13 cellular contexts compared by ENCODE assay signal in the genomic region with DNA sequence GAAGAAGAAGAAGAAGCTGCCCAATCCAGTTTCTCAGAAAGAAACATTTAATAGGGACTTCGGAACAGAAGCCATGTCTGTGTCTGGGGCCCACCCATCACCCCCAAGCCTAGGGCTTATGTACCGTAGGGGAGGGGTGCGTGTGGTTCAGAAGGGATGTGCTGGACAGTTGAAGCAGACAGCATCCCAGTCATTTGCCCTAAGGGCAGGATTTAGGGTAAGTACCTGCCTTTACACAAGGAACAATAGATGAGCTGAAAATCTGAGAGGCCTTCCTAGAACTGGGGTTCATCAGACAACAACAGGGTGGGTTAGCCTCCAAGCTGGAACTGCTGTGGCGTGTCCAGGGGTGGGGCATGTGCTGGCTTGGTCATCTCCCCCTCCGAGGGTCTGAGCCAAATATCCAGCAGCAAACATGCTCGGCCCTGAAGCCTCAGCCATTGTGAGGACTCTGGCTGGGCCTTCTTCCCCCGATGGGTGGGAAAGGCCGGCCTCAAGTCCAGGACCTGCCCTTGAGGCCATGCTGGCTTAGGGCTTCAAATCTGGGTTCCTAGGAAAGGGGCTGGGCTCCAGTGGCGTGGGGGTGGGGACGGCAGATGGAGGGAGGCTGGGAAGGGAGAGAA. TPM values are rescaled to one million over a fixed set of nuclear protein-coding genes. Genes with fewer than 3 reads are reported as not detected.
A peak's percentile ranks its signal among the peaks of the same experiment; 100 is the strongest.
DNase-seq lines count a peak whose midpoint lies in the region; ATAC-seq and TF ChIP-seq lines count a peak whose summit lies in the region.
"Had no signal": no experiment of that assay in that cellular context is flagged by ENCODE, and none has a peak within 500 bp of the region (broad histone marks: within the 10 kb centered on the region; RNA-seq: fewer than 3 reads in every experiment).

No MANE protein-coding gene starts in this region.

- no peaks in the 10 kb centered on the region for H3K79me1 ChIP-seq in H9 (ENCODE audit: insufficient read depth, low read depth, low read length, poor library complexity, severe bottlenecking)

- DNase-seq in H9 (no peak), NT2/D1 (ENCODE audit: low read depth, low spot score) (no peak), smooth muscle cell (lab: John Stamatoyannopoulos, UW; ENCODE audit: unreplicated experiment) (no peak), NCI-H2196 (lab: John Stamatoyannopoulos, UW; ENCODE audit: unreplicated experiment) (no peak)
- DNase-seq in central memory CD8-positive, alpha-beta T cell (ENCODE audit: low spot score in 2 of 2) = no peak
- DNase-seq in stimulated activated CD4-positive, alpha-beta T cell treated with anti-CD3 and anti-CD28 coated beads, Interleukin-4, amount 100 ng/mL, for 4 hours = no peak
- DNase-seq: CD8-positive, alpha-beta memory T cell; NCI-H1105 treated with DMSO at 0.1 percent for 48 hours; NCI-H187 treated with DMSO at 0.1 percent for 48 hours; NCI-H446 treated with DMSO at 0.1 percent for 48 hours; NCI-H774; RPMI8226 had no signal

- peaks cover 44% of the 10 kb centered on the region for H3K36me3 ChIP-seq in NT2/D1 (ENCODE audit: insufficient read depth, insufficient read length, low read length)
- no peaks in the 10 kb centered on the region for H3K36me3 ChIP-seq in smooth muscle cell (ENCODE audit: low read depth)

- no peaks in the 10 kb centered on the region for H3K79me2 ChIP-seq in H9 (ENCODE audit: insufficient read depth, low read length)
- no peaks in the 10 kb centered on the region for H3K79me2 ChIP-seq in smooth muscle cell (ENCODE audit: low read depth)

- TF ChIP-seq CTCF in H9 (conservative IDR thresholded peaks at IDR 0.05) (no peak), smooth muscle cell (IDR thresholded peaks at IDR 0.05; ENCODE audit: borderline replicate concordance, insufficient read depth, poor library complexity, severe bottlenecking) (no peak)

- peak overlapping the region; percentile 41; the same call in 1 of the 2 replicates for H3K14ac ChIP-seq in H9 (ENCODE audit: insufficient read depth, low read length)

- H3K4me1 Mint-ChIP-seq in H9 = peaks cover 16 to 20% of the 10 kb centered on the region in 2 experiments
- no peaks in the 10 kb centered on the region for H3K4me1 Mint-ChIP-seq in central memory CD8-positive, alpha-beta T cell
- H3K4me1 Mint-ChIP-seq: CD8-positive, alpha-beta memory T cell had no signal

- H4K91ac ChIP-seq in H9 (ENCODE audit: insufficient read length, low read depth, low read length) = no peak overlapping the region

- no CpG with 5 or more reads among the region's 10 CpGs for WGBS in H9 (ENCODE audit: extremely low coverage, insufficient read length, low lambda C conversion rate)
- WGBS in smooth muscle cell (ENCODE audit: low lambda C conversion rate) = 86% methylated on average over 10 of the region's 10 CpGs

- H3K23ac ChIP-seq in H9 (ENCODE audit: insufficient read length, low read depth, low read length) = no peak overlapping the region

- H3K23me2 ChIP-seq in H9 (ENCODE audit: insufficient read length, low read depth, low read length, poor library complexity, severe bottlenecking) = no peaks in the 10 kb centered on the region

- H3K4me2 ChIP-seq in H9 (ENCODE audit: insufficient read depth, insufficient read length, low read length) (no peak overlapping the region), smooth muscle cell (no peak overlapping the region)

- no peak overlapping the region for H2BK5ac ChIP-seq in H9 (ENCODE audit: insufficient read length, low read length)

- H3K9me3 ChIP-seq in H9 (ENCODE audit: control insufficient read depth, low read depth, low read length) (no peaks in the 10 kb centered on the region), NT2/D1 (ENCODE audit: insufficient read depth, low read length) (no peaks in the 10 kb centered on the region), smooth muscle cell (replicated peaks; ENCODE audit: low read depth) (no peaks in the 10 kb centered on the region)

- no peak overlapping the region for H2BK15ac ChIP-seq in H9 (ENCODE audit: low read depth, low read length)

- no peak overlapping the region for H4K8ac ChIP-seq in H9 (replicated peaks; ENCODE audit: insufficient read length, low read depth, low read length)

- no peak overlapping the region for H3T11ph ChIP-seq in H9 (ENCODE audit: low read length)

- no peak overlapping the region for H3K9ac ChIP-seq in H9 (ENCODE audit: extremely low read depth, insufficient read length, low read length)
- H3K9ac ChIP-seq in NT2/D1 (ENCODE audit: insufficient read length, low read depth) = peak overlapping the region; percentile 12
- no peak overlapping the region for H3K9ac ChIP-seq in smooth muscle cell (ENCODE audit: low read depth)

- no peak overlapping the region for H2AK5ac ChIP-seq in H9 (ENCODE audit: insufficient read length, low read length)

- no peak overlapping the region for H2BK20ac ChIP-seq in H9 (ENCODE audit: low read depth, low read length, poor library complexity, severe bottlenecking)

- H3K27ac Mint-ChIP-seq in H9 = 0 out of 7 replicates have a peak overlapping the region, but pooled peaks of 1 of the 3 experiments have one; percentile 48
- H3K27ac Mint-ChIP-seq in central memory CD8-positive, alpha-beta T cell (ENCODE audit: low read depth) = peak overlapping the region; percentile 57

- H3K27me3 Mint-ChIP-seq in H9 (ENCODE audit: low read depth) = no peaks in the 10 kb centered on the region
- no peaks in the 10 kb centered on the region for H3K27me3 Mint-ChIP-seq in central memory CD8-positive, alpha-beta T cell
- H3K27me3 Mint-ChIP-seq: CD8-positive, alpha-beta memory T cell had no signal

- no peak overlapping the region for H3K27ac ChIP-seq in H9 (ENCODE audit: insufficient read length, low read depth, low read length)
- H3K27ac ChIP-seq in smooth muscle cell (ENCODE audit: low read depth) = peak overlapping the region; percentile 44

- no peak overlapping the region for H2BK12ac ChIP-seq in H9 (ENCODE audit: insufficient read length, low read depth, low read length)

- no peaks in the 10 kb centered on the region for H3K27me3 ChIP-seq in H9 (ENCODE audit: insufficient read depth, low read length)
- H3K27me3 ChIP-seq in NT2/D1 (ENCODE audit: insufficient read depth, insufficient read length) = no peaks in the 10 kb centered on the region
- no peaks in the 10 kb centered on the region for H3K27me3 ChIP-seq in smooth muscle cell (ENCODE audit: low read depth)

- no peak overlapping the region for H3K4me3 Mint-ChIP-seq in H9
- H3K4me3 Mint-ChIP-seq in central memory CD8-positive, alpha-beta T cell = no peak overlapping the region
- H3K4me3 Mint-ChIP-seq: CD8-positive, alpha-beta memory T cell had no signal

- H3K4ac ChIP-seq in H9 (ENCODE audit: low read depth, low read length) = no peak overlapping the region

- ATAC-seq in central memory CD8-positive, alpha-beta T cell (replicated peaks; ENCODE audit: extremely low read depth, poor library complexity, severe bottlenecking) = no peak
- ATAC-seq in GM19467 (IDR thresholded peaks at IDR 0.05; ENCODE audit: unreplicated experiment) = no peak

- H3K9me3 Mint-ChIP-seq in H9 = peaks cover 0 to 3% of the 10 kb centered on the region in 2 experiments; a peak in 1 of 5 replicates
- no peaks in the 10 kb centered on the region for H3K9me3 Mint-ChIP-seq in central memory CD8-positive, alpha-beta T cell
- H3K9me3 Mint-ChIP-seq: CD8-positive, alpha-beta memory T cell had no signal

- H4K20me1 ChIP-seq in H9 (ENCODE audit: control insufficient read depth, insufficient read depth, insufficient read length) (no peaks in the 10 kb centered on the region), smooth muscle cell (ENCODE audit: low read depth) (no peaks in the 10 kb centered on the region)

- H4K5ac ChIP-seq in H9 (ENCODE audit: insufficient read length, low read depth, low read length) = no peak overlapping the region

- H2BK120ac ChIP-seq in H9 (ENCODE audit: low read depth, low read length, poor library complexity, severe bottlenecking) = no peak overlapping the region

- no peak overlapping the region for H2AFZ ChIP-seq in H9 (ENCODE audit: low read length)
- H2AFZ ChIP-seq in smooth muscle cell (ENCODE audit: low read depth) = no peak overlapping the region

- H3K36me3 Mint-ChIP-seq in H9 (ENCODE audit: insufficient read depth in 1 of 3, low read depth in 3 of 3) = peaks cover 6 to 19% (median 14%) of the 10 kb centered on the region in 3 experiments
- peaks cover 3% of the 10 kb centered on the region for H3K36me3 Mint-ChIP-seq in central memory CD8-positive, alpha-beta T cell (ENCODE audit: insufficient read depth)

- no peaks in the 10 kb centered on the region for H3K4me1 ChIP-seq in H9 (ENCODE audit: insufficient read depth, low read length)
- H3K4me1 ChIP-seq in NT2/D1 (ENCODE audit: insufficient read depth, insufficient read length) = peaks cover 33% of the 10 kb centered on the region
- H3K4me1 ChIP-seq in smooth muscle cell (ENCODE audit: low read depth) = peaks cover 12% of the 10 kb centered on the region

- H3K56ac ChIP-seq in H9 (ENCODE audit: insufficient read length, low read depth, low read length) = no peak overlapping the region

- peaks cover 9% of the 10 kb centered on the region for H3F3A ChIP-seq in smooth muscle cell (ENCODE audit: low read depth)

- no peak overlapping the region for H3K18ac ChIP-seq in H9 (ENCODE audit: insufficient read length, low read depth, low read length)

- H3K4me3 ChIP-seq in NT2/D1 (ENCODE audit: insufficient read length, low read depth) (no peak overlapping the region), smooth muscle cell (no peak overlapping the region)

RNA-seq across cellular contexts. Expression of a gene that starts 12.1 kb away (rescaled TPM):
- total RNA-seq in H9 (2021) (40.7 and 44.5 TPM in 2 replicates), smooth muscle cell (22.2 and 29.9 TPM in 2 replicates)
- polyA plus RNA-seq in smooth muscle cell = 74.0 and 97.6 TPM in 2 replicates

RNA-seq across cellular contexts. Expression of a gene that starts 25.4 kb away (rescaled TPM):
- total RNA-seq in H9 (2021) = 73.3 and 76.7 TPM in 2 replicates
- 8.7 and 11.3 TPM in 2 replicates for total RNA-seq in smooth muscle cell
- polyA plus RNA-seq in smooth muscle cell = 17.5 and 23.7 TPM in 2 replicates

RNA-seq across cellular contexts. Expression of a gene that starts 45.1 kb away (rescaled TPM):
- total RNA-seq in H9 (2021) = 109 and 117 TPM in 2 replicates
- total RNA-seq in smooth muscle cell = 84.3 and 92.6 TPM in 2 replicates
- polyA plus RNA-seq in smooth muscle cell = 184 and 194 TPM in 2 replicates
